In genomic region chr22:20662524-20663036, GRCh38 we compare ENCODE assay signal across 8 cellular contexts.
DNase-seq lines count a peak whose midpoint lies in the region; ATAC-seq, FAIRE-seq and TF ChIP-seq lines count a peak whose summit lies in the region.
"Not testable (repeated sequence)": the region's sequence is repeated elsewhere in the genome, so short reads cannot be mapped to it uniquely, and the experiment has no call there.

No MANE protein-coding gene starts in this region.

- not testable (repeated sequence) for H3K4me1 ChIP-seq in K562 (replicated peaks in 1 of 2; ENCODE audit: control insufficient read depth in 2 of 2, insufficient read depth in 2 of 2, low read length in 2 of 2)

- not testable (repeated sequence) for H3K4me1 Mint-ChIP-seq in activated CD4-positive, alpha-beta T cell treated with anti-CD3 and anti-CD28 coated beads, Interleukin-2, amount 10 ng/mL, durations not matched to agents 24 days and 14 days; activated CD4-positive, alpha-beta T cell treated with anti-CD3 and anti-CD28 coated beads, Interleukin-2, amount 10 ng/mL, durations not matched to agents 7 days and 5 days; osteocyte (ENCODE audit: unreplicated experiment); type B pancreatic cell (ENCODE audit: unreplicated experiment)

- H3K4me3 ChIP-seq in K562 = not testable (repeated sequence)

- FAIRE-seq in K562 (lab: Jason Lieb, UNC) = not testable (repeated sequence)

- DNase-seq in SK-MEL-5 (ENCODE audit: low read depth, low spot score) (peak; percentile 10), mesenteric fat pad (ENCODE audit: low spot score) (peak; percentile 4), osteocyte (ENCODE audit: extremely low spot score, unreplicated experiment) (peak; percentile 38), type B pancreatic cell (ENCODE audit: extremely low spot score, unreplicated experiment) (peak; percentile 20)
- DNase-seq in activated CD4-positive, alpha-beta T cell treated with anti-CD3 and anti-CD28 coated beads, Interleukin-2, amount 10 ng/mL, durations not matched to agents 24 days and 14 days = peak; percentile 31
- not testable (repeated sequence) for DNase-seq in activated CD4-positive, alpha-beta T cell treated with anti-CD3 and anti-CD28 coated beads, Interleukin-2, amount 10 ng/mL, durations not matched to agents 7 days and 5 days; K562 (ENCODE audit: extremely low read depth in 1 of 4, low spot score in 3 of 4)
- DNase-seq in activated CD8-positive, alpha-beta memory T cell treated with anti-CD3 and anti-CD28 coated beads for 24 hours = peak; percentile 13

- H3K4me3 Mint-ChIP-seq in activated CD4-positive, alpha-beta T cell treated with anti-CD3 and anti-CD28 coated beads, Interleukin-2, amount 10 ng/mL, durations not matched to agents 24 days and 14 days; activated CD4-positive, alpha-beta T cell treated with anti-CD3 and anti-CD28 coated beads, Interleukin-2, amount 10 ng/mL, durations not matched to agents 7 days and 5 days; osteocyte (ENCODE audit: unreplicated experiment); type B pancreatic cell: not testable (repeated sequence)

- POLR2A ChIA-PET in activated CD4-positive, alpha-beta T cell treated with anti-CD3 and anti-CD28 coated beads, Interleukin-2, amount 10 ng/mL, durations not matched to agents 7 days and 5 days (lab: Charles Lee) = not testable (repeated sequence)
- POLR2A ChIA-PET in K562 (lab: Yijun Ruan, JAX) = interaction anchor here (1.4 to 2.8 kb wide), 7 partner anchors 9 to 27 kb away, joined by 3 to 21 read pairs (median 7); no protein-coding TSS in a partner anchor

- CTCF ChIA-PET in activated CD4-positive, alpha-beta T cell treated with anti-CD3 and anti-CD28 coated beads, Interleukin-2, amount 10 ng/mL, durations not matched to agents 7 days and 5 days (lab: Charles Lee); K562 (lab: Yijun Ruan, JAX; ENCODE audit: low intra/inter-chr PET ratio): not testable (repeated sequence)

- in situ Hi-C loops in SK-MEL-5 (cut with HindIII; ENCODE audit: low pct_unique_long_range_greater_than_20kb, low sequenced_read_pairs); K562 (cut with MboI): not testable (repeated sequence)

- not testable (repeated sequence) for H3K4me2 ChIP-seq in K562 (ENCODE audit: insufficient read depth, low read length)

- not testable (repeated sequence) for H2AFZ ChIP-seq in K562 (ENCODE audit: low read depth, low read length)

- H3K9me3 ChIP-seq in K562 (replicated peaks; ENCODE audit: control insufficient read depth, insufficient read depth, low read depth, low read length) = not testable (repeated sequence)

- peaks cover 54% of the 10 kb centered on the region for H3K27me3 Mint-ChIP-seq in activated CD4-positive, alpha-beta T cell treated with anti-CD3 and anti-CD28 coated beads, Interleukin-2, amount 10 ng/mL, durations not matched to agents 24 days and 14 days
- peaks cover 45% of the 10 kb centered on the region for H3K27me3 Mint-ChIP-seq in activated CD4-positive, alpha-beta T cell treated with anti-CD3 and anti-CD28 coated beads, Interleukin-2, amount 10 ng/mL, durations not matched to agents 7 days and 5 days
- peaks cover 66% of the 10 kb centered on the region for H3K27me3 Mint-ChIP-seq in osteocyte (ENCODE audit: unreplicated experiment)
- peaks cover 37% of the 10 kb centered on the region for H3K27me3 Mint-ChIP-seq in type B pancreatic cell

- not testable (repeated sequence) for H3K9me3 Mint-ChIP-seq in activated CD4-positive, alpha-beta T cell treated with anti-CD3 and anti-CD28 coated beads, Interleukin-2, amount 10 ng/mL, durations not matched to agents 24 days and 14 days; activated CD4-positive, alpha-beta T cell treated with anti-CD3 and anti-CD28 coated beads, Interleukin-2, amount 10 ng/mL, durations not matched to agents 7 days and 5 days; osteocyte (ENCODE audit: unreplicated experiment); type B pancreatic cell

- not testable (repeated sequence) for H3K9ac ChIP-seq in K562 (ENCODE audit: insufficient read depth in 1 of 2, low read depth in 2 of 2, low read length in 2 of 2)

- H4K20me1 ChIP-seq in K562 (replicated peaks; ENCODE audit: control insufficient read depth, insufficient read depth, low read length) = not testable (repeated sequence)

- H3K36me3 Mint-ChIP-seq in activated CD4-positive, alpha-beta T cell treated with anti-CD3 and anti-CD28 coated beads, Interleukin-2, amount 10 ng/mL, durations not matched to agents 24 days and 14 days (ENCODE audit: low read depth); activated CD4-positive, alpha-beta T cell treated with anti-CD3 and anti-CD28 coated beads, Interleukin-2, amount 10 ng/mL, durations not matched to agents 7 days and 5 days (ENCODE audit: low read depth); osteocyte (ENCODE audit: unreplicated experiment); type B pancreatic cell: not testable (repeated sequence)

- WGBS in K562 (ENCODE audit: insufficient coverage, low coverage, missing lambda C conversion rate) = 9% methylated on average over 4 of the region's 4 CpGs

- TF ChIP-seq CTCF in K562 (IDR thresholded peaks at IDR 0.05 in 2 of 3, conservative IDR thresholded peaks at IDR 0.05 in 1 of 3; ENCODE audit: insufficient read depth in 2 of 3, low read depth in 1 of 3, low read length in 3 of 3); osteocyte (IDR thresholded peaks at IDR 0.05); type B pancreatic cell (conservative IDR thresholded peaks at IDR 0.05): not testable (repeated sequence)

- not testable (repeated sequence) for BruUV-seq in K562 (replicated peaks; lab: Mats Ljungman, UMichigan)

- H3K27me3 ChIP-seq in K562 (ENCODE audit: control insufficient read depth in 2 of 2, insufficient read depth in 2 of 2, low read length in 2 of 2) = peaks cover 25 to 28% of the 10 kb centered on the region in 2 experiments

- not testable (repeated sequence) for ATAC-seq in K562

- H3K79me2 ChIP-seq in K562 (ENCODE audit: control insufficient read depth, insufficient read depth, low read length) = not testable (repeated sequence)

- not testable (repeated sequence) for H3K9me1 ChIP-seq in K562 (ENCODE audit: control insufficient read depth, insufficient read depth, low read length)

- intact Hi-C loops in activated CD4-positive, alpha-beta T cell treated with anti-CD3 and anti-CD28 coated beads, Interleukin-2, amount 10 ng/mL, durations not matched to agents 24 days and 14 days (cut with micrococcal nuclease); K562 (cut with micrococcal nuclease): not testable (repeated sequence)

- TF ChIP-seq POLR2A in K562 (conservative IDR thresholded peaks at IDR 0.05) = not testable (repeated sequence)

- not testable (repeated sequence) for H3K36me3 ChIP-seq in K562 (ENCODE audit: control insufficient read depth, insufficient read depth, low read length)

- TF ChIP-seq RAD21 in K562 (CRISPR knock-in tag; conservative IDR thresholded peaks at IDR 0.05 in 1 of 2, IDR thresholded peaks at IDR 0.05 in 1 of 2) = not testable (repeated sequence)

- TF ChIP-seq EP300 in K562 (IDR thresholded peaks at IDR 0.05; ENCODE audit: low read length) = not testable (repeated sequence)

- H3K27ac ChIP-seq in K562 (ENCODE audit: extremely low read depth, low read depth, low read length) = not testable (repeated sequence)

- H3K27ac Mint-ChIP-seq in activated CD4-positive, alpha-beta T cell treated with anti-CD3 and anti-CD28 coated beads, Interleukin-2, amount 10 ng/mL, durations not matched to agents 24 days and 14 days; osteocyte (ENCODE audit: unreplicated experiment); type B pancreatic cell: not testable (repeated sequence)
- H3K27ac Mint-ChIP-seq in activated CD4-positive, alpha-beta T cell treated with anti-CD3 and anti-CD28 coated beads, Interleukin-2, amount 10 ng/mL, durations not matched to agents 7 days and 5 days = peak overlapping the region; percentile 62

TF ChIP-seq in K562, 482 proteins besides CTCF, POLR2A, EP300 and RAD21 (continues in another document):
- TF ChIP-seq HMGXB4 (CRISPR knock-in tag; IDR thresholded peaks at IDR 0.05) = 0 out of 2 replicates have a peak, but pooled peaks have one; percentile 47
- 0 out of 2 replicates have a peak, but pooled peaks have one; percentile 55 for TF ChIP-seq TCF15 (CRISPR knock-in tag; IDR thresholded peaks at IDR 0.05)
- 0 out of 4 replicates have a peak, but pooled peaks of 1 of the 2 experiments have one; percentile 20 for TF ChIP-seq MCM7 (IDR thresholded peaks at IDR 0.05)
- 0 out of 2 replicates have a peak, but pooled peaks have one; percentile 30 for TF ChIP-seq TFAP4 (CRISPR knock-in tag; IDR thresholded peaks at IDR 0.05; ENCODE audit: borderline replicate concordance)
